Comparison of ENCODE assay signal across 8 cellular contexts in the genomic region with DNA sequence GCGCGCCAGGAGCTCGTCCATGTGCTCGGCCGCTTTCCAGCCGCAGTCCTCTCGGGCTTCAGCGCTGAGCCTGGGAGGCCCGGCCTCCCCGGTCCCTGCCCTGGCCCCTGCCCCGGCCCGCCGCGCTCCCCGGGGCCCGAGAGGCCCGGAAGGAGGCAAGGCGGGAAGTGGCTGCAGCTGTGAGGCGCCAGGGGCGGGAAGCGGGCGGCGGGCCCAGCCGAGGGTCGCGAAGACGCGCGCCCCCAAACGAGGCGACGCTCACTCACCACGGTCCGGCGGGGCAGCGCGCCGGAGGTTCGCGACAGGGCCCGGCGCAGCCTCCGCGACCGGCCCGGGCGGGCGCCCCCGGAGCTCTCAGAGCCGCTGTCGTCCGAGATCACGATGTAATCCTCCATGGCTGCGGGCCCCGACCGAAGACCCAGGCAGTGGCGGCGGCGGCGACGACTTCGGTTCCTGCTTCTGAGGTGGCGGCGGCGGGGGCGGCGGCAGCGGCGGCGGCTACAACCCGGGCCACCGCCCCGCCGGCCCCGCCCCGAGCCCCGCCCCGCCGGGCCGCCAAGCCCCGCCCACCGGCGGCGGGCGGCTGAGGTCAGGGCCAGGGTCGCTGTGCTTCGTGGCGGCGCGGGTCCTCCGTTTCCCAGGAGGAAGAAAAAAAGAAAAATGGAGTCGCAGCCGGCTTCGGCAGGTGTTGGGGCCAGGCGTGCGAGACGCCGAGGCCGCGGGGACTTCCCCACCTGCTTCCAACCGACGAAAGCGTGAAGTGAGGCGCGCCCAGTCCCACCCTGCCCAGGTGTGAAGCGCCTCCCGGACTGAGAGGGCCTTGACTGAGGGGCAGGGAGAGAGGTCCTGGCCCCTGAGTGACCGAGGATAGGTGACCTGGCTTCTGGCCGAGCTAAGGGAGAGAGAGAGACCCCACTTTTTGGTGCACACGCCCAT.
DNase-seq lines count a peak whose midpoint lies in the region; ATAC-seq, FAIRE-seq and TF ChIP-seq lines count a peak whose summit lies in the region.
"Not testable (repeated sequence)": the region's sequence is repeated elsewhere in the genome, so short reads cannot be mapped to it uniquely, and the experiment has no call there.

No MANE protein-coding gene starts in this region.

- H3K79me2 ChIP-seq in Karpas-422 (ENCODE audit: low read length), result not testable (repeated sequence)

- not testable (repeated sequence) for H3K36me3 Mint-ChIP-seq in activated CD8-positive, alpha-beta T cell treated with anti-CD3 and anti-CD28 coated beads for 36 hours (ENCODE audit: low read depth)

- not testable (repeated sequence) for H3K4me2 ChIP-seq in Karpas-422 (ENCODE audit: low read depth, low read length, poor library complexity, severe bottlenecking)

- peak; percentile 78 for ATAC-seq in activated CD8-positive, alpha-beta T cell treated with anti-CD3 and anti-CD28 coated beads for 36 hours
- peak; percentile 94 for ATAC-seq in upper lobe of right lung

- POLR2A ChIA-PET in activated CD8-positive, alpha-beta T cell treated with anti-CD3 and anti-CD28 coated beads for 36 hours (lab: Charles Lee), result not testable (repeated sequence)

- intact Hi-C loops in activated CD8-positive, alpha-beta T cell treated with anti-CD3 and anti-CD28 coated beads for 36 hours (cut with micrococcal nuclease); upper lobe of right lung (cut with DNase I): not testable (repeated sequence)

- peak overlapping the region; percentile 29 for H3K4me3 ChIP-seq in GM12875 (ENCODE audit: low read depth, low read length)
- peak overlapping the region; percentile 33 for H3K4me3 ChIP-seq in HFF-Myc (replicated peaks; ENCODE audit: low read depth, low read length)
- not testable (repeated sequence) for H3K4me3 ChIP-seq in Karpas-422 (ENCODE audit: low read length)
- H3K4me3 ChIP-seq in choroid plexus epithelial cell (ENCODE audit: low read depth, low read length), result peak overlapping the region; percentile 55
- peak overlapping the region; percentile 41 to 64 for H3K4me3 ChIP-seq in small intestine (ENCODE audit: low read depth in 1 of 2, low read length in 2 of 2)
- peak overlapping the region; percentile 44 for H3K4me3 ChIP-seq in upper lobe of right lung

- not testable (repeated sequence) for H3K9me3 Mint-ChIP-seq in activated CD8-positive, alpha-beta T cell treated with anti-CD3 and anti-CD28 coated beads for 36 hours

- H3K36me3 ChIP-seq in Karpas-422 (ENCODE audit: insufficient read depth, low read length); small intestine (ENCODE audit: control insufficient read depth in 2 of 2, insufficient read depth in 2 of 2, low read length in 2 of 2); upper lobe of right lung: not testable (repeated sequence)

- peaks cover 12% of the 10 kb centered on the region for H3K4me1 Mint-ChIP-seq in activated CD8-positive, alpha-beta T cell treated with anti-CD3 and anti-CD28 coated beads for 36 hours (ENCODE audit: low read depth)

- not testable (repeated sequence) for H2AFZ ChIP-seq in Karpas-422 (ENCODE audit: low read length)

- DNase-seq in HFF-Myc (ENCODE audit: extremely low read depth, low read depth); choroid plexus epithelial cell (ENCODE audit: low read depth): not testable (repeated sequence)
- DNase-seq in Karpas-422 (peak; percentile 62), kidney tubule cell (ENCODE audit: low spot score) (peak; percentile 35), small intestine (peak; percentile 40), upper lobe of right lung (peak; percentile 92)
- peak; percentile 80 for DNase-seq in activated CD8-positive, alpha-beta T cell treated with anti-CD3 and anti-CD28 coated beads for 36 hours

- not testable (repeated sequence) for H3K27ac ChIP-seq in Karpas-422 (ENCODE audit: low read length); upper lobe of right lung
- peak overlapping the region; percentile 41 to 44 for H3K27ac ChIP-seq in small intestine (ENCODE audit: low read depth in 1 of 2, low read length in 1 of 2)

- 0 to 1% (median 0%) methylated on average over 17 to 56 of the region's 110 CpGs for WGBS in small intestine, 3 donors

- H3K9ac ChIP-seq in Karpas-422 (ENCODE audit: low read length), result not testable (repeated sequence)

- H3K4me3 Mint-ChIP-seq in activated CD8-positive, alpha-beta T cell treated with anti-CD3 and anti-CD28 coated beads for 36 hours, result not testable (repeated sequence)

- H3K9me3 ChIP-seq in Karpas-422 (ENCODE audit: low read length); small intestine (ENCODE audit: control insufficient read depth, low read depth); upper lobe of right lung: not testable (repeated sequence)

- H3K27me3 Mint-ChIP-seq in activated CD8-positive, alpha-beta T cell treated with anti-CD3 and anti-CD28 coated beads for 36 hours, result not testable (repeated sequence)

- H4K20me1 ChIP-seq in Karpas-422 (ENCODE audit: insufficient read depth, low read depth, low read length), result not testable (repeated sequence)

- not testable (repeated sequence) for FAIRE-seq in small intestine (lab: Jason Lieb, UNC)

- not testable (repeated sequence) for TF ChIP-seq CTCF in GM12875 (IDR thresholded peaks at IDR 0.05; ENCODE audit: borderline replicate concordance, insufficient read depth, low read depth, low read length); HFF-Myc (IDR thresholded peaks at IDR 0.05; ENCODE audit: low read depth, low read length, missing control alignments); activated CD8-positive, alpha-beta T cell treated with anti-CD3 and anti-CD28 coated beads for 36 hours (IDR thresholded peaks at IDR 0.05); choroid plexus epithelial cell (conservative IDR thresholded peaks at IDR 0.05; ENCODE audit: low read depth, low read length); upper lobe of right lung (IDR thresholded peaks at IDR 0.05)

- not testable (repeated sequence) for H3K9me2 ChIP-seq in Karpas-422 (replicated peaks; ENCODE audit: insufficient read depth, low read length)

- H3K27ac Mint-ChIP-seq in activated CD8-positive, alpha-beta T cell treated with anti-CD3 and anti-CD28 coated beads for 36 hours, result not testable (repeated sequence)

- H3K27me3 ChIP-seq in Karpas-422 (ENCODE audit: low read length); small intestine (ENCODE audit: control insufficient read depth in 2 of 2, insufficient read depth in 2 of 2, low read length in 2 of 2); upper lobe of right lung: not testable (repeated sequence)

- CTCF ChIA-PET in activated CD8-positive, alpha-beta T cell treated with anti-CD3 and anti-CD28 coated beads for 36 hours (lab: Charles Lee), result not testable (repeated sequence)

- not testable (repeated sequence) for H3K4me1 ChIP-seq in Karpas-422 (ENCODE audit: low read length); small intestine (ENCODE audit: control insufficient read depth in 2 of 2, insufficient read depth in 1 of 2, low read depth in 1 of 2, low read length in 1 of 2); upper lobe of right lung
